ENCODE assay signal across 1 cellular context in genomic region chr4:15469402-15470148, GRCh38.
TF ChIP-seq lines count a peak whose summit lies in the region.

Gene CC2D2A, plus strand, starts transcription at chr4:15469882. Its CDS starts 6,051 bp downstream, at chr4:15475933.

TF ChIP-seq in GM23338, 12 proteins besides CTCF, POLR2A, EP300 and RAD21 (continued from another document):
- TF ChIP-seq, protein P1, sequence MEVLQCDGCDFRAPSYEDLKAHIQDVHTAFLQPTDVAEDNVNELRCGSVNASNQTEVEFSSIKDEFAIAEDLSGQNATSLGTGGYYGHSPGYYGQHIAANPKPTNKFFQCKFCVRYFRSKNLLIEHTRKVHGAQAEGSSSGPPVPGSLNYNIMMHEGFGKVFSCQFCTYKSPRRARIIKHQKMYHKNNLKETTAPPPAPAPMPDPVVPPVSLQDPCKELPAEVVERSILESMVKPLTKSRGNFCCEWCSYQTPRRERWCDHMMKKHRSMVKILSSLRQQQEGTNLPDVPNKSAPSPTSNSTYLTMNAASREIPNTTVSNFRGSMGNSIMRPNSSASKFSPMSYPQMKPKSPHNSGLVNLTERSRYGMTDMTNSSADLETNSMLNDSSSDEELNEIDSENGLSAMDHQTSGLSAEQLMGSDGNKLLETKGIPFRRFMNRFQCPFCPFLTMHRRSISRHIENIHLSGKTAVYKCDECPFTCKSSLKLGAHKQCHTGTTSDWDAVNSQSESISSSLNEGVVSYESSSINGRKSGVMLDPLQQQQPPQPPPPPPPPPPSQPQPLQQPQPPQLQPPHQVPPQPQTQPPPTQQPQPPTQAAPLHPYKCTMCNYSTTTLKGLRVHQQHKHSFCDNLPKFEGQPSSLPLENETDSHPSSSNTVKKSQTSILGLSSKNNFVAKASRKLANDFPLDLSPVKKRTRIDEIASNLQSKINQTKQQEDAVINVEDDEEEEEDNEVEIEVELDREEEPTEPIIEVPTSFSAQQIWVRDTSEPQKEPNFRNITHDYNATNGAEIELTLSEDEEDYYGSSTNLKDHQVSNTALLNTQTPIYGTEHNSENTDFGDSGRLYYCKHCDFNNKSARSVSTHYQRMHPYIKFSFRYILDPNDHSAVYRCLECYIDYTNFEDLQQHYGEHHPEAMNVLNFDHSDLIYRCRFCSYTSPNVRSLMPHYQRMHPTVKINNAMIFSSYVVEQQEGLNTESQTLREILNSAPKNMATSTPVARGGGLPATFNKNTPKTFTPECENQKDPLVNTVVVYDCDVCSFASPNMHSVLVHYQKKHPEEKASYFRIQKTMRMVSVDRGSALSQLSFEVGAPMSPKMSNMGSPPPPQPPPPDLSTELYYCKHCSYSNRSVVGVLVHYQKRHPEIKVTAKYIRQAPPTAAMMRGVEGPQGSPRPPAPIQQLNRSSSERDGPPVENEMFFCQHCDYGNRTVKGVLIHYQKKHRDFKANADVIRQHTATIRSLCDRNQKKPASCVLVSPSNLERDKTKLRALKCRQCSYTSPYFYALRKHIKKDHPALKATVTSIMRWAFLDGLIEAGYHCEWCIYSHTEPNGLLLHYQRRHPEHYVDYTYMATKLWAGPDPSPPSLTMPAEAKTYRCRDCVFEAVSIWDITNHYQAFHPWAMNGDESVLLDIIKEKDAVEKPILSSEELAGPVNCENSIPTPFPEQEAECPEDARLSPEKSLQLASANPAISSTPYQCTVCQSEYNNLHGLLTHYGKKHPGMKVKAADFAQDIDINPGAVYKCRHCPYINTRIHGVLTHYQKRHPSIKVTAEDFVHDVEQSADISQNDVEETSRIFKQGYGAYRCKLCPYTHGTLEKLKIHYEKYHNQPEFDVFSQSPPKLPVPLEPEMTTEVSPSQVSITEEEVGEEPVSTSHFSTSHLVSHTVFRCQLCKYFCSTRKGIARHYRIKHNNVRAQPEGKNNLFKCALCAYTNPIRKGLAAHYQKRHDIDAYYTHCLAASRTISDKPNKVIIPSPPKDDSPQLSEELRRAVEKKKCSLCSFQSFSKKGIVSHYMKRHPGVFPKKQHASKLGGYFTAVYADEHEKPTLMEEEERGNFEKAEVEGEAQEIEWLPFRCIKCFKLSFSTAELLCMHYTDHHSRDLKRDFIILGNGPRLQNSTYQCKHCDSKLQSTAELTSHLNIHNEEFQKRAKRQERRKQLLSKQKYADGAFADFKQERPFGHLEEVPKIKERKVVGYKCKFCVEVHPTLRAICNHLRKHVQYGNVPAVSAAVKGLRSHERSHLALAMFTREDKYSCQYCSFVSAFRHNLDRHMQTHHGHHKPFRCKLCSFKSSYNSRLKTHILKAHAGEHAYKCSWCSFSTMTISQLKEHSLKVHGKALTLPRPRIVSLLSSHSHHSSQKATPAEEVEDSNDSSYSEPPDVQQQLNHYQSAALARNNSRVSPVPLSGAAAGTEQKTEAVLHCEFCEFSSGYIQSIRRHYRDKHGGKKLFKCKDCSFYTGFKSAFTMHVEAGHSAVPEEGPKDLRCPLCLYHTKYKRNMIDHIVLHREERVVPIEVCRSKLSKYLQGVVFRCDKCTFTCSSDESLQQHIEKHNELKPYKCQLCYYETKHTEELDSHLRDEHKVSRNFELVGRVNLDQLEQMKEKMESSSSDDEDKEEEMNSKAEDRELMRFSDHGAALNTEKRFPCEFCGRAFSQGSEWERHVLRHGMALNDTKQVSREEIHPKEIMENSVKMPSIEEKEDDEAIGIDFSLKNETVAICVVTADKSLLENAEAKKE (CRISPR knock-in tag; IDR thresholded peaks at IDR 0.05), result no peak
- TF ChIP-seq JUNB (IDR thresholded peaks at IDR 0.05; ENCODE audit: unreplicated experiment) (no peak), REST (IDR thresholded peaks at IDR 0.05; ENCODE audit: unreplicated experiment) (no peak), EZH2 (IDR thresholded peaks at IDR 0.05; ENCODE audit: low read depth, unreplicated experiment) (no peak)
